23 cellular contexts compared by ENCODE assay signal in genomic region chr7:104225441-104225840, GRCh38.
"Had no signal": no experiment of that assay in that cellular context is flagged by ENCODE, and none has a peak within 500 bp of the region (broad histone marks: within the 10 kb centered on the region; RNA-seq: fewer than 3 reads in every experiment).

No MANE protein-coding gene starts in this region.

- H3K27ac ChIP-seq: coronary artery had no signal

- H3K36me3 Mint-ChIP-seq: activated CD8-positive, alpha-beta memory T cell treated with anti-CD3 and anti-CD28 coated beads, Interleukin-2, amount 10 ng/mL, durations not matched to agents 7 days and 5 days; activated naive CD4-positive, alpha-beta T cell treated with anti-CD3 and anti-CD28 coated beads, Interleukin-2, amount 50 U/mL, for 24 hours had no signal

- H3K4me3 ChIP-seq: coronary artery had no signal

- H3K4me3 Mint-ChIP-seq: activated B cell treated with CpG ODN at 0.5 μM for 24 hours; activated CD4-positive, alpha-beta T cell treated with anti-CD3 and anti-CD28 coated beads, Interleukin-2, amount 10 ng/mL, durations not matched to agents 24 days and 14 days; activated CD8-positive, alpha-beta memory T cell treated with anti-CD3 and anti-CD28 coated beads, Interleukin-2, amount 10 ng/mL, durations not matched to agents 7 days and 5 days; activated naive CD4-positive, alpha-beta T cell treated with anti-CD3 and anti-CD28 coated beads, Interleukin-2, amount 50 U/mL, for 24 hours; activated T-cell treated with anti-CD3 and anti-CD28 coated beads, Interleukin-2, amount 50 U/mL, for 24 hours; activated T-helper 1 cell treated with anti-CD3 and anti-CD28 coated beads, Interleukin-12 subunit alpha, Interleukin-12 subunit beta, Interleukin-2, Interleukin-4 antibody, amounts not matched to agents 30 ng/mL and 10 ng/mL and 1 ng/mL, durations not matched to agents 14 hours and 24 hours and 36 hours; T-helper 1 cell treated with Interleukin-12 subunit alpha and Interleukin-12 subunit beta and Interleukin-4 antibody, amounts not matched to agents 30 μg/mL and 1 μg/mL, for 36 hours had no signal

- H3K4me1 Mint-ChIP-seq: activated B cell treated with CpG ODN at 0.5 μM for 24 hours; activated CD4-positive, alpha-beta T cell treated with anti-CD3 and anti-CD28 coated beads, Interleukin-2, amount 10 ng/mL, durations not matched to agents 24 days and 14 days; activated CD8-positive, alpha-beta memory T cell treated with anti-CD3 and anti-CD28 coated beads, Interleukin-2, amount 10 ng/mL, durations not matched to agents 7 days and 5 days; activated naive CD4-positive, alpha-beta T cell treated with anti-CD3 and anti-CD28 coated beads, Interleukin-2, amount 50 U/mL, for 24 hours had no signal

- DNase-seq: activated B cell treated with CpG ODN at 0.5 μM for 24 hours; activated CD4-positive, alpha-beta T cell treated with anti-CD3 and anti-CD28 coated beads for 1 hour; activated CD4-positive, alpha-beta T cell treated with anti-CD3 and anti-CD28 coated beads, Interleukin-2, amount 10 ng/mL, durations not matched to agents 24 days and 14 days; activated CD4-positive, alpha-beta T cell treated with anti-CD3 and anti-CD28 coated beads, Interleukin-2, amount 50 U/mL, for 48 hours; activated CD8-positive, alpha-beta memory T cell treated with anti-CD3 and anti-CD28 coated beads, Interleukin-2, amount 10 ng/mL, durations not matched to agents 7 days and 5 days; activated effector memory CD4-positive, alpha-beta T cell treated with Interleukin-2 at 50 U/mL for 16 hours; activated naive CD4-positive, alpha-beta T cell; activated T-cell treated with anti-CD3 and anti-CD28 coated beads, Interleukin-2, amount 50 U/mL, for 24 hours; aorta; central memory CD4-positive, alpha-beta T cell; Kasumi-1; NCI-H1048; NCI-H187; NCI-H2081; NCI-H510A treated with DMSO at 0.1 percent for 48 hours; NCI-H774; PC-3; SHP77 had no signal

- FAIRE-seq: bronchial epithelial cell had no signal

- H3K9me3 Mint-ChIP-seq: activated CD4-positive, alpha-beta T cell treated with anti-CD3 and anti-CD28 coated beads, Interleukin-2, amount 10 ng/mL, durations not matched to agents 24 days and 14 days had no signal

- ATAC-seq: activated CD8-positive, alpha-beta memory T cell treated with anti-CD3 and anti-CD28 coated beads, Interleukin-2, amount 10 ng/mL, durations not matched to agents 7 days and 5 days; PC-3 had no signal

- H3K27ac Mint-ChIP-seq: activated B cell treated with CpG ODN at 0.5 μM for 24 hours; activated CD4-positive, alpha-beta T cell treated with anti-CD3 and anti-CD28 coated beads, Interleukin-2, amount 10 ng/mL, durations not matched to agents 24 days and 14 days; activated CD8-positive, alpha-beta memory T cell treated with anti-CD3 and anti-CD28 coated beads, Interleukin-2, amount 10 ng/mL, durations not matched to agents 7 days and 5 days; activated naive CD4-positive, alpha-beta T cell treated with anti-CD3 and anti-CD28 coated beads, Interleukin-2, amount 50 U/mL, for 24 hours; activated T-cell treated with anti-CD3 and anti-CD28 coated beads, Interleukin-2, amount 50 U/mL, for 24 hours; activated T-helper 1 cell treated with anti-CD3 and anti-CD28 coated beads, Interleukin-12 subunit alpha, Interleukin-12 subunit beta, Interleukin-2, Interleukin-4 antibody, amounts not matched to agents 30 ng/mL and 10 ng/mL and 1 ng/mL, durations not matched to agents 14 hours and 24 hours and 36 hours; T-helper 1 cell treated with Interleukin-12 subunit alpha and Interleukin-12 subunit beta and Interleukin-4 antibody, amounts not matched to agents 30 μg/mL and 1 μg/mL, for 36 hours had no signal
